Comparison of ENCODE assay signal across 2 cellular contexts in the genomic region with DNA sequence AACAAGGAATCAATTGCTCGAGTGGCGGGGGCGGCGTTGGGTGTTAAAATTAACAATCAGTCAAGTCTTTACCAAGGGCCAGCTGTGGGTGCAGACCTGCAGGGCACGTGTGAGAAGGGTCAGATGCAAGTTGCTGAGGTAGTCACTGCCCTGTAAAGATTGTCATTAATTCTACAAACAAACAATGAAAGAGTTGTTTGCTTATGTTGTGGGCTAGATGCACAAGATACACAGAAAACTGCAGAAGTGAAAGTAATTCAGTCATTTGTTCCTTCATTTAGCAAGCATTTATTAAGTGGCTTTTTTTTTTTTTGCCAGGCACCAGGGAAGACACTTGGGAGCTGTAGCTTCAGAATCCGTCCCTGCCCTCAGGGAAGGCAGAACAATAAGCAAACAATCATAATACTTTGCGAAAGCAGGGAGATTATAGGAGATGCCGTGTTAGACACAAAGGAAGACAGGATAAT.
TF ChIP-seq lines count a peak whose summit lies in the region.

No MANE protein-coding gene starts in this region.

TF ChIP-seq in A549, 52 proteins besides CTCF, POLR2A, EP300 and RAD21:
- TF ChIP-seq, protein P1, sequence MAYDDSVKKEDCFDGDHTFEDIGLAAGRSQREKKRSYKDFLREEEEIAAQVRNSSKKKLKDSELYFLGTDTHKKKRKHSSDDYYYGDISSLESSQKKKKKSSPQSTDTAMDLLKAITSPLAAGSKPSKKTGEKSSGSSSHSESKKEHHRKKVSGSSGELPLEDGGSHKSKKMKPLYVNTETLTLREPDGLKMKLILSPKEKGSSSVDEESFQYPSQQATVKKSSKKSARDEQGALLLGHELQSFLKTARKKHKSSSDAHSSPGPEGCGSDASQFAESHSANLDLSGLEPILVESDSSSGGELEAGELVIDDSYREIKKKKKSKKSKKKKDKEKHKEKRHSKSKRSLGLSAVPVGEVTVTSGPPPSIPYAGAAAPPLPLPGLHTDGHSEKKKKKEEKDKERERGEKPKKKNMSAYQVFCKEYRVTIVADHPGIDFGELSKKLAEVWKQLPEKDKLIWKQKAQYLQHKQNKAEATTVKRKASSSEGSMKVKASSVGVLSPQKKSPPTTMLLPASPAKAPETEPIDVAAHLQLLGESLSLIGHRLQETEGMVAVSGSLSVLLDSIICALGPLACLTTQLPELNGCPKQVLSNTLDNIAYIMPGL (CRISPR knock-in tag; IDR thresholded peaks at IDR 0.05; ENCODE audit: borderline replicate concordance): no peak
- TF ChIP-seq, protein P2, sequence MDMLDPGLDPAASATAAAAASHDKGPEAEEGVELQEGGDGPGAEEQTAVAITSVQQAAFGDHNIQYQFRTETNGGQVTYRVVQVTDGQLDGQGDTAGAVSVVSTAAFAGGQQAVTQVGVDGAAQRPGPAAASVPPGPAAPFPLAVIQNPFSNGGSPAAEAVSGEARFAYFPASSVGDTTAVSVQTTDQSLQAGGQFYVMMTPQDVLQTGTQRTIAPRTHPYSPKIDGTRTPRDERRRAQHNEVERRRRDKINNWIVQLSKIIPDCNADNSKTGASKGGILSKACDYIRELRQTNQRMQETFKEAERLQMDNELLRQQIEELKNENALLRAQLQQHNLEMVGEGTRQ (IDR thresholded peaks at IDR 0.05): no peak
- TF ChIP-seq SMC3 (IDR thresholded peaks at IDR 0.05) (no peak), CEBPB (IDR thresholded peaks at IDR 0.05) (no peak), KDM1A (IDR thresholded peaks at IDR 0.05; ENCODE audit: low read depth) (no peak), SREBF2 (IDR thresholded peaks at IDR 0.05) (no peak), ZNF302 (CRISPR knock-in tag; IDR thresholded peaks at IDR 0.05) (no peak), ZFP36 (IDR thresholded peaks at IDR 0.05; ENCODE audit: borderline replicate concordance, partially characterized antibody) (no peak), EHF (CRISPR knock-in tag; IDR thresholded peaks at IDR 0.05) (no peak), NR3C1 (IDR thresholded peaks at IDR 0.05) (no peak), CBX8 (IDR thresholded peaks at IDR 0.05) (no peak), MAFK (IDR thresholded peaks at IDR 0.05; ENCODE audit: partially characterized antibody) (no peak), NFE2L2 (conservative IDR thresholded peaks at IDR 0.05; ENCODE audit: low read length) (no peak), NPAS2 (CRISPR knock-in tag; IDR thresholded peaks at IDR 0.05; ENCODE audit: borderline replicate concordance) (no peak), GATA3 (IDR thresholded peaks at IDR 0.05; ENCODE audit: borderline replicate concordance) (no peak), HOXA7 (CRISPR knock-in tag; IDR thresholded peaks at IDR 0.05) (no peak), KDM5A (IDR thresholded peaks at IDR 0.05) (no peak), PHF8 (IDR thresholded peaks at IDR 0.05; ENCODE audit: borderline replicate concordance, low read depth) (no peak)
- TF ChIP-seq, protein P3, sequence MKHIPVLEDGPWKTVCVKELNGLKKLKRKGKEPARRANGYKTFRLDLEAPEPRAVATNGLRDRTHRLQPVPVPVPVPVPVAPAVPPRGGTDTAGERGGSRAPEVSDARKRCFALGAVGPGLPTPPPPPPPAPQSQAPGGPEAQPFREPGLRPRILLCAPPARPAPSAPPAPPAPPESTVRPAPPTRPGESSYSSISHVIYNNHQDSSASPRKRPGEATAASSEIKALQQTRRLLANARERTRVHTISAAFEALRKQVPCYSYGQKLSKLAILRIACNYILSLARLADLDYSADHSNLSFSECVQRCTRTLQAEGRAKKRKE (CRISPR knock-in tag; IDR thresholded peaks at IDR 0.05; ENCODE audit: low read depth): no peak
TF ChIP-seq in A549: peak in this region for 0.

TF ChIP-seq in IMR-90, 13 proteins besides CTCF, POLR2A, EP300 and RAD21:
- TF ChIP-seq, protein P4, sequence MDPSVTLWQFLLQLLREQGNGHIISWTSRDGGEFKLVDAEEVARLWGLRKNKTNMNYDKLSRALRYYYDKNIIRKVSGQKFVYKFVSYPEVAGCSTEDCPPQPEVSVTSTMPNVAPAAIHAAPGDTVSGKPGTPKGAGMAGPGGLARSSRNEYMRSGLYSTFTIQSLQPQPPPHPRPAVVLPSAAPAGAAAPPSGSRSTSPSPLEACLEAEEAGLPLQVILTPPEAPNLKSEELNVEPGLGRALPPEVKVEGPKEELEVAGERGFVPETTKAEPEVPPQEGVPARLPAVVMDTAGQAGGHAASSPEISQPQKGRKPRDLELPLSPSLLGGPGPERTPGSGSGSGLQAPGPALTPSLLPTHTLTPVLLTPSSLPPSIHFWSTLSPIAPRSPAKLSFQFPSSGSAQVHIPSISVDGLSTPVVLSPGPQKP (IDR thresholded peaks at IDR 0.05; ENCODE audit: borderline replicate concordance, low read depth, low read length): no peak
- no peak for TF ChIP-seq CEBPB (IDR thresholded peaks at IDR 0.05; ENCODE audit: low read depth, low read length)
- TF ChIP-seq SMC3 (IDR thresholded peaks at IDR 0.05; ENCODE audit: low read depth, low read length): no peak
- no peak for TF ChIP-seq NFE2L2 (IDR thresholded peaks at IDR 0.05; ENCODE audit: low read depth, low read length)
- no peak for TF ChIP-seq MAFK (IDR thresholded peaks at IDR 0.05; ENCODE audit: low read depth, low read length)
- TF ChIP-seq MAZ (IDR thresholded peaks at IDR 0.05; ENCODE audit: borderline replicate concordance, low read depth, low read length): no peak
- no peak for TF ChIP-seq BHLHE40 (IDR thresholded peaks at IDR 0.05; ENCODE audit: low read depth, low read length)
- no peak for TF ChIP-seq RFX5 (IDR thresholded peaks at IDR 0.05; ENCODE audit: low read depth, low read length)
- TF ChIP-seq FOS (IDR thresholded peaks at IDR 0.05; ENCODE audit: low read depth, low read length): no peak
